ENCODE assay signal across 16 cellular contexts in genomic region chr14:52583544-52583943, GRCh38. TPM values are rescaled to one million over a fixed set of nuclear protein-coding genes. Genes with fewer than 3 reads are reported as not detected.
DNase-seq lines count a peak whose midpoint lies in the region; ATAC-seq and TF ChIP-seq lines count a peak whose summit lies in the region.
"Had no signal": no experiment of that assay in that cellular context is flagged by ENCODE, and none has a peak within 500 bp of the region (broad histone marks: within the 10 kb centered on the region; RNA-seq: fewer than 3 reads in every experiment).

No MANE protein-coding gene starts in this region.

- CTCF ChIA-PET in RWPE1 (lab: Yijun Ruan, JAX): no interaction called here

- POLR2A ChIA-PET in RWPE1 (lab: Yijun Ruan, JAX; ENCODE audit: low non-redundant PET): interaction anchor here (0.7 kb wide), 1 partner anchor 29 kb away, joined by 4 read pairs; no protein-coding TSS in a partner anchor

- H3K4me2 ChIP-seq in fibroblast of lung (ENCODE audit: extremely low read depth, insufficient read depth, low read length): no peak overlapping the region

- DNase-seq in A172 (ENCODE audit: low spot score) (peak; percentile 1), HCEC 1CT (peak; percentile 14), RWPE1 (ENCODE audit: low spot score) (peak; percentile 3), fibroblast of lung (ENCODE audit: low read depth in 2 of 2) (peak; percentile 6 to 12), AML-193 (lab: John Stamatoyannopoulos, UW) (no peak), type B pancreatic cell (ENCODE audit: extremely low spot score, unreplicated experiment) (no peak)
- no peak for DNase-seq in stimulated activated naive CD8-positive, alpha-beta T cell treated with anti-CD3 and anti-CD28 coated beads, Interleukin-15, amount 100 ng/mL, for 72 hours
- no peak for DNase-seq in activated T-cell treated with anti-CD3 and anti-CD28 coated beads, Interleukin-2, amount 50 U/mL, for 4 hours
- DNase-seq: COR-L47, MM.1S, NCI-H1092 treated with DMSO at 0.1 percent for 48 hours, NCI-H2081 treated with DMSO at 0.1 percent for 48 hours, NCI-H524, SJCRH30, SW 1271 had no signal

- H3K79me2 ChIP-seq in fibroblast of lung (ENCODE audit: control insufficient read depth, insufficient read depth, low read length): no peaks in the 10 kb centered on the region

- no peak overlapping the region for H2AFZ ChIP-seq in fibroblast of lung (ENCODE audit: low read length)

- H3K27ac Mint-ChIP-seq in type B pancreatic cell: no peak overlapping the region
- H3K27ac Mint-ChIP-seq in stimulated activated naive CD8-positive, alpha-beta T cell treated with anti-CD3 and anti-CD28 coated beads, Interleukin-15, amount 100 ng/mL, for 72 hours: no peak overlapping the region
- H3K27ac Mint-ChIP-seq: CD14-positive monocyte had no signal

- ATAC-seq in stimulated activated naive CD8-positive, alpha-beta T cell treated with anti-CD3 and anti-CD28 coated beads, Interleukin-15, amount 100 ng/mL, for 72 hours: no peak
- no peak for ATAC-seq in activated T-cell treated with anti-CD3 and anti-CD28 coated beads, Interleukin-2, amount 50 U/mL, for 4 hours

- no peaks in the 10 kb centered on the region for H3K36me3 ChIP-seq in fibroblast of lung (ENCODE audit: control insufficient read depth, insufficient read depth, low read length)
- H3K36me3 ChIP-seq: SJCRH30 had no signal

- no peak overlapping the region for H3K4me3 ChIP-seq in fibroblast of lung (replicated peaks in 1 of 4; ENCODE audit: control extremely low read depth in 1 of 4, insufficient read depth in 1 of 4, low read depth in 3 of 4, low read length in 4 of 4)
- H3K4me3 ChIP-seq: SJCRH30 had no signal

- no peak overlapping the region for H3K9ac ChIP-seq in fibroblast of lung (ENCODE audit: insufficient read depth, low read length)

- no peaks in the 10 kb centered on the region for H4K20me1 ChIP-seq in fibroblast of lung (ENCODE audit: control insufficient read depth, extremely low read depth, insufficient read depth, low read length)

- TF ChIP-seq CTCF in RWPE1 (conservative IDR thresholded peaks at IDR 0.05; ENCODE audit: low read depth) (no peak), fibroblast of lung (conservative IDR thresholded peaks at IDR 0.05 in 1 of 2, IDR thresholded peaks at IDR 0.05 in 1 of 2; ENCODE audit: low read depth in 1 of 2, low read length in 2 of 2) (no peak), type B pancreatic cell (conservative IDR thresholded peaks at IDR 0.05) (no peak)

- H3K27me3 Mint-ChIP-seq in type B pancreatic cell: no peaks in the 10 kb centered on the region
- H3K27me3 Mint-ChIP-seq in stimulated activated naive CD8-positive, alpha-beta T cell treated with anti-CD3 and anti-CD28 coated beads, Interleukin-15, amount 100 ng/mL, for 72 hours: no peaks in the 10 kb centered on the region
- peaks cover 3% of the 10 kb centered on the region for H3K27me3 Mint-ChIP-seq in activated T-cell treated with anti-CD3 and anti-CD28 coated beads, Interleukin-2, amount 50 U/mL, for 4 hours (ENCODE audit: low read depth)

- H3K4me3 Mint-ChIP-seq in type B pancreatic cell: no peak overlapping the region
- H3K4me3 Mint-ChIP-seq in stimulated activated naive CD8-positive, alpha-beta T cell treated with anti-CD3 and anti-CD28 coated beads, Interleukin-15, amount 100 ng/mL, for 72 hours: no peak overlapping the region
- no peak overlapping the region for H3K4me3 Mint-ChIP-seq in activated T-cell treated with anti-CD3 and anti-CD28 coated beads, Interleukin-2, amount 50 U/mL, for 4 hours
- H3K4me3 Mint-ChIP-seq: CD14-positive monocyte had no signal

- H3K27ac ChIP-seq in RWPE1 (no peak overlapping the region), fibroblast of lung (ENCODE audit: insufficient read depth, low read length) (no peak overlapping the region)
- H3K27ac ChIP-seq: SJCRH30 had no signal

- H3K9me3 Mint-ChIP-seq in type B pancreatic cell: no peaks in the 10 kb centered on the region
- H3K9me3 Mint-ChIP-seq in stimulated activated naive CD8-positive, alpha-beta T cell treated with anti-CD3 and anti-CD28 coated beads, Interleukin-15, amount 100 ng/mL, for 72 hours: no peaks in the 10 kb centered on the region
- H3K9me3 Mint-ChIP-seq in activated T-cell treated with anti-CD3 and anti-CD28 coated beads, Interleukin-2, amount 50 U/mL, for 4 hours: no peaks in the 10 kb centered on the region

- H3K27me3 ChIP-seq in fibroblast of lung (ENCODE audit: control insufficient read depth, insufficient read depth, low read length): no peaks in the 10 kb centered on the region
- H3K27me3 ChIP-seq: SJCRH30 had no signal

- H3K4me1 ChIP-seq in fibroblast of lung (ENCODE audit: control insufficient read depth, extremely low read depth, insufficient read depth, low read length): no peaks in the 10 kb centered on the region
- H3K4me1 ChIP-seq: SJCRH30 had no signal

- no peaks in the 10 kb centered on the region for H3K4me1 Mint-ChIP-seq in type B pancreatic cell (ENCODE audit: unreplicated experiment)
- no peaks in the 10 kb centered on the region for H3K4me1 Mint-ChIP-seq in stimulated activated naive CD8-positive, alpha-beta T cell treated with anti-CD3 and anti-CD28 coated beads, Interleukin-15, amount 100 ng/mL, for 72 hours
- H3K4me1 Mint-ChIP-seq in activated T-cell treated with anti-CD3 and anti-CD28 coated beads, Interleukin-2, amount 50 U/mL, for 4 hours (ENCODE audit: low read depth): no peaks in the 10 kb centered on the region
- H3K4me1 Mint-ChIP-seq: CD14-positive monocyte had no signal

- H3K9me3 ChIP-seq in fibroblast of lung (ENCODE audit: control insufficient read depth, insufficient read depth, low read depth, low read length): no peaks in the 10 kb centered on the region
- H3K9me3 ChIP-seq: SJCRH30 had no signal

- H3K36me3 Mint-ChIP-seq in type B pancreatic cell: no peaks in the 10 kb centered on the region
- H3K36me3 Mint-ChIP-seq in activated T-cell treated with anti-CD3 and anti-CD28 coated beads, Interleukin-2, amount 50 U/mL, for 4 hours (ENCODE audit: insufficient read depth): no peaks in the 10 kb centered on the region
- H3K36me3 Mint-ChIP-seq: CD14-positive monocyte had no signal

RNA-seq across cellular contexts. Expression of gene GPR137C, which starts 30.9 kb away (rescaled TPM):
- 0.76 and 0.91 TPM in 2 replicates for total RNA-seq in A172 (2014; rRNA removed; shearing (Covaris generic))
- total RNA-seq in fibroblast of lung (0.50 and 0.51 TPM in 2 replicates), type B pancreatic cell (ENCODE audit: low replicate concordance) (1.6 and 6.1 TPM in 2 replicates)
- 0.37 and 0.59 TPM in 2 replicates for polyA plus RNA-seq in fibroblast of lung
- 0.30 and 0.48 TPM in 2 replicates for polyA plus RNA-seq in fibroblast of lung (2012)
- 0.86 TPM in 1 of 2 replicates, not detected in the other for polyA minus RNA-seq in fibroblast of lung (ENCODE audit: low replicate concordance)
- under 1 TPM in 2 of 3 donors, not detected in 1; 0.11 to 0.13 TPM for total RNA-seq in activated T-cell treated with anti-CD3 and anti-CD28 coated beads, Interleukin-2, amount 50 U/mL, for 4 hours
- polyA plus RNA-seq: CD14-positive monocyte had no signal

RNA-seq across cellular contexts. Expression of gene TXNDC16, which starts 31.2 kb away (rescaled TPM):
- 4.5 and 5.4 TPM in 2 replicates for total RNA-seq in A172 (2014; rRNA removed; shearing (Covaris generic))
- total RNA-seq in fibroblast of lung (3.0 and 5.1 TPM in 2 replicates), type B pancreatic cell (ENCODE audit: low replicate concordance) (6.3 and 17.2 TPM in 2 replicates)
- polyA plus RNA-seq in fibroblast of lung: 2.5 and 6.6 TPM in 2 replicates
- polyA plus RNA-seq in fibroblast of lung (2012): 1.9 and 3.9 TPM in 2 replicates
- polyA minus RNA-seq in fibroblast of lung (ENCODE audit: low replicate concordance): 0.20 and 2.1 TPM in 2 replicates
- total RNA-seq in activated T-cell treated with anti-CD3 and anti-CD28 coated beads, Interleukin-2, amount 50 U/mL, for 4 hours: 1 to 10 TPM; 1.5 to 2.7 (median 2.4) TPM

Comparison
In these comparisons a context has a peak if more than half of its experiments do, and no peak if none do; other contexts are left out.
1. DNase-seq: peak in A172 (single experiment), HCEC 1CT (single experiment), RWPE1 (single experiment) and fibroblast of lung (2 of 2); none in AML-193 (0 of 2), type B pancreatic cell (single experiment), stimulated activated naive CD8-positive, alpha-beta T cell treated with anti-CD3 and anti-CD28 coated beads, Interleukin-15, amount 100 ng/mL, for 72 hours (0 of 2) and activated T-cell treated with anti-CD3 and anti-CD28 coated beads, Interleukin-2, amount 50 U/mL, for 4 hours (single experiment).